9 cellular contexts compared by ENCODE assay signal in the genomic region with DNA sequence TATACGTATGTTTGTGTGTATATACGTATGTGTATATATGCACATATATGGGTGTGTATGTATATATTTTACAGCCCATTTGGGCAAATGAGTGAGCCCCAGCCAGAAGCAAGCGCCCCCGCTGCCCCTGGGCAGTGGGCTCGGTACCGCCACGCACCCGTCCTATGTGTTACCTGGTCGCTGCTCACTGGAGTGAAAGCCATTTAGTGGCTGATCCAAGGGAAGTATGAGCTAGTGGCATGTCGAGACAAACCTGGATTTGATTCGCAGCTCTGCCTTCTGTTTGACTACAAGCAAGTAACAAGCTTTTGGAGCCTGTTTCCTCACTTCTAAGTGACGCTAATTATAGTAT. TPM values are rescaled to one million over a fixed set of nuclear protein-coding genes. Genes with fewer than 3 reads are reported as not detected.
A peak's percentile ranks its signal among the peaks of the same experiment; 100 is the strongest.
DNase-seq lines count a peak whose midpoint lies in the region; FAIRE-seq and TF ChIP-seq lines count a peak whose summit lies in the region.
"Had no signal": no experiment of that assay in that cellular context is flagged by ENCODE, and none has a peak within 500 bp of the region (broad histone marks: within the 10 kb centered on the region; RNA-seq: fewer than 3 reads in every experiment).

No MANE protein-coding gene starts in this region.

- peak overlapping the region; percentile 65 to 82 (median 72) for H3K4me3 ChIP-seq in esophagus muscularis mucosa

- DNase-seq in GM12892 (ENCODE audit: insufficient read length), result no peak
- DNase-seq in RWPE1 (ENCODE audit: low spot score), result no peak
- DNase-seq in esophagus muscularis mucosa (ENCODE audit: extremely low spot score), result no peak
- DNase-seq in progenitor cell of endocrine pancreas (ENCODE audit: low spot score, unreplicated experiment), result no peak
- DNase-seq in NCI-H2227 (lab: John Stamatoyannopoulos, UW; ENCODE audit: unreplicated experiment), result no peak
- no peak for DNase-seq in NCI-H1436 treated with DMSO at 0.1 percent for 48 hours (lab: John Stamatoyannopoulos, UW)
- DNase-seq in superior temporal gyrus (ENCODE audit: extremely low spot score), result no peak
- DNase-seq in KG1 (lab: John Stamatoyannopoulos, UW), result no peak

- no peak for TF ChIP-seq EP300 in esophagus muscularis mucosa (IDR thresholded peaks at IDR 0.05)

- intact Hi-C loops in esophagus muscularis mucosa (cut with DNase I), result loop anchor here (2.0 to 5.0 kb wide), 2 partner anchors 35 to 65 kb away; a partner anchor contains a TSS

- H3K27ac Mint-ChIP-seq in progenitor cell of endocrine pancreas, result no peak overlapping the region

- peaks cover 21% of the 10 kb centered on the region for H3K9me3 Mint-ChIP-seq in progenitor cell of endocrine pancreas (ENCODE audit: low read depth)

- CTCF ChIA-PET in RWPE1 (lab: Yijun Ruan, JAX), result no interaction called here

- H3K9me3 ChIP-seq in esophagus muscularis mucosa, result no peaks in the 10 kb centered on the region

- H3K27me3 Mint-ChIP-seq in progenitor cell of endocrine pancreas, result peaks cover 47% of the 10 kb centered on the region

- POLR2A ChIA-PET in RWPE1 (lab: Yijun Ruan, JAX; ENCODE audit: low non-redundant PET), result interaction anchor here (0.6 kb wide), 1 partner anchor 35 kb away, joined by 5 read pairs; no protein-coding TSS in a partner anchor

- peak overlapping the region; percentile 68 for H3K4me3 Mint-ChIP-seq in progenitor cell of endocrine pancreas (ENCODE audit: low read depth)

- peak; percentile 58 for FAIRE-seq in GM12892 (lab: Jason Lieb, UNC)
- FAIRE-seq: islet of Langerhans had no signal

- TF ChIP-seq CTCF in RWPE1 (conservative IDR thresholded peaks at IDR 0.05; ENCODE audit: low read depth), result no peak
- no peak for TF ChIP-seq CTCF in esophagus muscularis mucosa (IDR thresholded peaks at IDR 0.05)
- TF ChIP-seq CTCF in progenitor cell of endocrine pancreas (IDR thresholded peaks at IDR 0.05; ENCODE audit: unreplicated experiment), result no peak

- TF ChIP-seq POLR2A in GM12892 (IDR thresholded peaks at IDR 0.05; ENCODE audit: low read depth, low read length) (no peak), esophagus muscularis mucosa (IDR thresholded peaks at IDR 0.05; ENCODE audit: low read depth) (no peak)

- no peaks in the 10 kb centered on the region for H3K36me3 ChIP-seq in esophagus muscularis mucosa

- peaks cover 10 to 26% (median 24%) of the 10 kb centered on the region in 4 donors for H3K4me1 ChIP-seq in esophagus muscularis mucosa

- H3K27ac ChIP-seq in RWPE1, result peak overlapping the region; percentile 81
- peak overlapping the region; percentile 92 to 98 (median 98) for H3K27ac ChIP-seq in esophagus muscularis mucosa (replicated peaks in 1 of 4)

- WGBS in esophagus muscularis mucosa, result 74% methylated on average over 11 of the region's 12 CpGs

- H3K36me3 Mint-ChIP-seq in progenitor cell of endocrine pancreas (ENCODE audit: insufficient read depth), result peaks cover 12% of the 10 kb centered on the region

- H3K4me1 Mint-ChIP-seq in progenitor cell of endocrine pancreas (ENCODE audit: low read depth), result peaks cover 4% of the 10 kb centered on the region

- H3K27me3 ChIP-seq in esophagus muscularis mucosa, result no peaks in the 10 kb centered on the region

RNA-seq across cellular contexts. Expression of a gene that starts 35.8 kb away (rescaled TPM):
- polyA plus RNA-seq in GM12892 (2012; ENCODE audit: missing spikeins), result 21.8 TPM
- total RNA-seq in esophagus muscularis mucosa, result 100 to 1,000 TPM; 112 to 158 (median 135) TPM
- total RNA-seq in progenitor cell of endocrine pancreas, result 30.2 and 32.5 TPM in 2 replicates
